In the genomic region with DNA sequence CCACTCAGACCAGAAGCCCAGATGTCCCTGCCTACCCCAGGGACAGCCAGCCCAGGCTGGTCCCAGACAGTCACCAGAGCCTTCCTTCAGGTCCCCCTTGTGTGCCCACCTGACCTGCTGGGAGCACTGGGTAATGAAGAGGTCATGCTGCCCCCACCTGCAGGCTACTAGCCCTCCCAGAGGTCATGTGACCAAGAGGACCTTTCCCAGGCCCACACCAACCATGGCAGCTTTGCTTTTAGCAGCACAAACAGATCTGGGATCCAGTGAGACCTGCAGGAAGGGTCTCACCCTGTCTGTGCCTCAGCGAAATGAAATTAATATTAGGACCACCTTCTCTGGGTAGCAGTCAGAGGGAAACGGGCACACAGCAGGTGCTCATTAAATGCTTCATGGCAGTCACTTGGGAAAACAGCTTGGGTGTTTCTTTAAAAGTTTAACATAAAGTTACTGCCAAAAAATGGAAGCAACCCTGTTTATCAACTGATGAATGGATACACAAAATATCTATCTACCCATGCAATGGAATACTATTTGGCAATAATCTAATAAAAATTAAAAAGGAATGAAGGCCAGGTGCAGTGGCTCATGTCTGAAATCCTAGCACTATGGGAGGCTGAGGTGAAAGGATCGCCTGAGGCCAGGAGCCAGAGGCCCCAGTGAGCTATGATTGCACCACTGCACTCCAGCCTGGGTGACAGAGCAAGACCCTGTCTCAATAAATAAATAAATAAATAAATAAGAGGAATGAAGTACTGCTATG, we compare ENCODE assay signal across 32 cellular contexts. TPM values are rescaled to one million over a fixed set of nuclear protein-coding genes. Genes with fewer than 3 reads are reported as not detected.
"Had no signal": no experiment of that assay in that cellular context is flagged by ENCODE, and none has a peak within 500 bp of the region (broad histone marks: within the 10 kb centered on the region; RNA-seq: fewer than 3 reads in every experiment).

No MANE protein-coding gene starts in this region.

- ATAC-seq: left ventricle myocardium superior; lower lobe of right lung; natural killer cell; right lobe of liver; stimulated activated naive CD8-positive, alpha-beta T cell treated with anti-CD3 and anti-CD28 coated beads, Interleukin-15, amount 100 ng/mL, for 72 hours had no signal

- H3K79me2 ChIP-seq: parathyroid adenoma had no signal

- DNase-seq: dermis blood vessel endothelial cell; effector memory CD4-positive, alpha-beta T cell; esophagus squamous epithelium; hypothalamus; immature natural killer cell; islet precursor cell; kidney glomerular epithelial cell; left ventricle myocardium superior; lower lobe of right lung; natural killer cell; right lobe of liver; stimulated activated CD4-positive, alpha-beta T cell treated with anti-CD3 and anti-CD28 coated beads, Interleukin-12 subunit alpha, Interleukin-12 subunit beta, amount 100 ng/mL, for 4 hours; stimulated activated CD4-positive, alpha-beta T cell treated with anti-CD3 and anti-CD28 coated beads, Interleukin-1b, Interleukin-23, amount 100 ng/mL, for 48 hours; stimulated activated CD4-positive, alpha-beta T cell treated with anti-CD3 and anti-CD28 coated beads, Interleukin-4, amount 100 ng/mL, for 1 hour; stimulated activated CD8-positive, alpha-beta memory T cell treated with anti-CD3 and anti-CD28 coated beads, Interleukin-4, amount 100 ng/mL, for 48 hours; stimulated activated naive CD4-positive, alpha-beta T cell; stimulated activated naive CD8-positive, alpha-beta T cell treated with anti-CD3 and anti-CD28 coated beads, Interleukin-15, amount 100 ng/mL, for 72 hours; transverse colon had no signal

- H2AFZ ChIP-seq: parathyroid adenoma had no signal

- FAIRE-seq: endometrium, frontal cortex had no signal

- H3K9me3 ChIP-seq: esophagus squamous epithelium, lower lobe of right lung, neutrophil, right lobe of liver, suprapubic skin, transverse colon, vagina had no signal

- H3K4me3 ChIP-seq: coronary artery, esophagus squamous epithelium, lower lobe of right lung, right lobe of liver, smooth muscle cell, suprapubic skin, transverse colon, vagina had no signal

- H3K27me3 ChIP-seq: right lobe of liver, vagina had no signal

- H3K9ac ChIP-seq: parathyroid adenoma had no signal

- H3K27ac ChIP-seq: coronary artery, esophagus squamous epithelium, lower lobe of right lung, neutrophil, parathyroid adenoma, right lobe of liver, suprapubic skin, transverse colon, vagina had no signal

- H3K4me1 ChIP-seq: vagina had no signal

- H3K36me3 ChIP-seq: esophagus squamous epithelium, lower lobe of right lung, neutrophil, right lobe of liver, suprapubic skin, transverse colon, vagina had no signal

- H3K4me2 ChIP-seq: smooth muscle cell had no signal

RNA-seq across cellular contexts. Expression of gene DNAJB8, which starts 43.7 kb away (rescaled TPM):
- total RNA-seq: dermis blood vessel endothelial cell, esophagus squamous epithelium, frontal cortex, left ventricle myocardium superior, lower lobe of right lung, mesenteric fat pad, natural killer cell, omental fat pad, progenitor cell of endocrine pancreas, right lobe of liver, smooth muscle cell, suprapubic skin, transverse colon, ureter, vagina had no signal
- polyA plus RNA-seq: immature natural killer cell, neural cell, smooth muscle cell, thymus had no signal
